In genomic region chr17:44221862-44222111, GRCh38 we compare ENCODE assay signal across 8 cellular contexts. TPM values are rescaled to one million over a fixed set of nuclear protein-coding genes. Genes with fewer than 3 reads are reported as not detected.
DNase-seq lines count a peak whose midpoint lies in the region; TF ChIP-seq lines count a peak whose summit lies in the region.

No MANE protein-coding gene starts in this region.

- H3K36me3 ChIP-seq in cardiac muscle cell (peaks cover 3% of the 10 kb centered on the region), breast epithelium (no peaks in the 10 kb centered on the region), vagina (no peaks in the 10 kb centered on the region)

- H3K27ac Mint-ChIP-seq in mesothelial cell of epicardium: peak overlapping the region; percentile 95

- H3K4me3 ChIP-seq in cardiac muscle cell (peak overlapping the region; percentile 100), breast epithelium (peak overlapping the region; percentile 72 to 79 (median 73)), vagina (peak overlapping the region; percentile 76 to 92)

- H3K27ac ChIP-seq in cardiac muscle cell: peak overlapping the region; percentile 98
- H3K27ac ChIP-seq in breast epithelium: peak overlapping the region; percentile 97 to 98
- H3K27ac ChIP-seq in vagina: peak overlapping the region; percentile 100

- H3K9me3 ChIP-seq in cardiac muscle cell (ENCODE audit: low read depth): no peaks in the 10 kb centered on the region
- H3K9me3 ChIP-seq in breast epithelium: no peaks in the 10 kb centered on the region
- H3K9me3 ChIP-seq in vagina: no peaks in the 10 kb centered on the region

- H3K4me1 Mint-ChIP-seq in mesothelial cell of epicardium: peaks cover 27% of the 10 kb centered on the region

- no peaks in the 10 kb centered on the region for H3K9me3 Mint-ChIP-seq in mesothelial cell of epicardium

- TF ChIP-seq CTCF in cardiac muscle cell (IDR thresholded peaks at IDR 0.05; ENCODE audit: low read depth, low read length) (no peak), breast epithelium (IDR thresholded peaks at IDR 0.05) (no peak), mesothelial cell of epicardium (IDR thresholded peaks at IDR 0.05; ENCODE audit: unreplicated experiment) (no peak), vagina (IDR thresholded peaks at IDR 0.05) (no peak)

- H3K4me1 ChIP-seq in cardiac muscle cell (ENCODE audit: low read depth): peaks cover 16% of the 10 kb centered on the region
- peaks cover 0 to 21% of the 10 kb centered on the region in 2 donors for H3K4me1 ChIP-seq in breast epithelium
- H3K4me1 ChIP-seq in vagina: peaks cover 39% of the 10 kb centered on the region

- TF ChIP-seq POLR2A in breast epithelium (IDR thresholded peaks at IDR 0.05): no peak
- no peak for TF ChIP-seq POLR2A in vagina (IDR thresholded peaks at IDR 0.05)

- no peaks in the 10 kb centered on the region for H3K27me3 Mint-ChIP-seq in mesothelial cell of epicardium (ENCODE audit: low read depth)

- no peak for DNase-seq in cardiac muscle cell (ENCODE audit: low read depth in 1 of 2, low spot score in 1 of 2)
- no peak for DNase-seq in cardiac septum (ENCODE audit: low spot score)
- DNase-seq in breast epithelium (ENCODE audit: low spot score in 2 of 2): no peak
- peak in 1 of 2 experiments; percentile 57 for DNase-seq in mesothelial cell of epicardium (ENCODE audit: low spot score in 2 of 2, unreplicated experiment in 2 of 2)
- DNase-seq in vagina (ENCODE audit: extremely low spot score in 2 of 2): no peak
- DNase-seq in NCI-H2029 treated with DMSO at 0.1 percent for 48 hours (lab: John Stamatoyannopoulos, UW): no peak
- no peak for DNase-seq in dermis blood vessel endothelial cell
- no peak for DNase-seq in activated CD4-positive, alpha-beta T cell treated with anti-CD3 and anti-CD28 coated beads, Interleukin-2, amount 50 U/mL, for 48 hours

- H3K4me3 Mint-ChIP-seq in mesothelial cell of epicardium: peak overlapping the region; percentile 93

- no peaks in the 10 kb centered on the region for H3K36me3 Mint-ChIP-seq in mesothelial cell of epicardium

- H3K27me3 ChIP-seq in cardiac muscle cell (no peaks in the 10 kb centered on the region), breast epithelium (no peaks in the 10 kb centered on the region), vagina (no peaks in the 10 kb centered on the region)

- intact Hi-C loops in cardiac septum (cut with DNase I) (loop anchor here (2.0 kb wide), 1 partner anchor 57 kb away; no protein-coding TSS in a partner anchor), breast epithelium (cut with DNase I; ENCODE audit: low total_unique reads) (no loop called here), vagina (cut with DNase I) (no loop called here)

RNA-seq across cellular contexts. Expression of gene UBTF, which starts 2.3 kb away (rescaled TPM):
- total RNA-seq in cardiac muscle cell (70.6 and 75.0 TPM in 2 replicates), cardiac septum (53.1 TPM), breast epithelium (10 to 100 TPM; 50.1 to 65.1 (median 60.6) TPM), mesothelial cell of epicardium (113 to 120 TPM (median 119 TPM) in 3 replicates), vagina (53.5 TPM), dermis blood vessel endothelial cell (59.2 and 68.4 TPM in 2 replicates)
- 51.1 and 52.1 TPM in 2 replicates for polyA plus RNA-seq in cardiac muscle cell

RNA-seq across cellular contexts. Expression of gene ATXN7L3, which starts 22.1 kb away (rescaled TPM):
- total RNA-seq in cardiac muscle cell (79.0 and 91.0 TPM in 2 replicates), cardiac septum (37.8 TPM), breast epithelium (10 to 100 TPM; 34.7 to 45.8 (median 38.3) TPM), mesothelial cell of epicardium (132 to 143 TPM (median 137 TPM) in 3 replicates), vagina (27.3 TPM), dermis blood vessel endothelial cell (51.1 and 67.7 TPM in 2 replicates)
- 24.7 and 31.4 TPM in 2 replicates for polyA plus RNA-seq in cardiac muscle cell

RNA-seq across cellular contexts. Expression of gene TMUB2, which starts 35.0 kb away (rescaled TPM):
- total RNA-seq in cardiac muscle cell: 31.3 and 43.9 TPM in 2 replicates
- polyA plus RNA-seq in cardiac muscle cell: 40.5 and 50.7 TPM in 2 replicates
- total RNA-seq in cardiac septum: 20.5 TPM
- 10 to 100 TPM; 36.0 to 52.0 (median 40.6) TPM for total RNA-seq in breast epithelium
- total RNA-seq in mesothelial cell of epicardium: 35.7 to 39.0 TPM (median 37.0 TPM) in 3 replicates
- 34.9 TPM for total RNA-seq in vagina
- 37.0 and 40.2 TPM in 2 replicates for total RNA-seq in dermis blood vessel endothelial cell

RNA-seq across cellular contexts. Expression of gene SLC4A1, which starts 46.1 kb away (rescaled TPM):
- not detected in 2 replicates for total RNA-seq in cardiac muscle cell
- polyA plus RNA-seq in cardiac muscle cell: not detected in 2 replicates
- total RNA-seq in cardiac septum: 4.0 TPM
- under 1 TPM in 1 of 3 donors, not detected in 2; 0.33 TPM for total RNA-seq in breast epithelium
- total RNA-seq in mesothelial cell of epicardium: not detected in 3 replicates
- not detected for total RNA-seq in vagina
- total RNA-seq in dermis blood vessel endothelial cell: not detected in 2 replicates

RNA-seq across cellular contexts. Expression of gene ASB16, which starts 51.3 kb away (rescaled TPM):
- total RNA-seq in cardiac muscle cell (3.1 and 6.4 TPM in 2 replicates), cardiac septum (8.9 TPM), breast epithelium (under 1 TPM in 2 of 3 donors, not detected in 1; 0.29 to 0.33 TPM), mesothelial cell of epicardium (0.14 to 0.16 TPM in 2 of 3 replicates, not detected in the other), vagina (not detected), dermis blood vessel endothelial cell (0.17 TPM in 1 of 2 replicates, not detected in the other)
- 5.5 and 6.4 TPM in 2 replicates for polyA plus RNA-seq in cardiac muscle cell
